In the genomic region with DNA sequence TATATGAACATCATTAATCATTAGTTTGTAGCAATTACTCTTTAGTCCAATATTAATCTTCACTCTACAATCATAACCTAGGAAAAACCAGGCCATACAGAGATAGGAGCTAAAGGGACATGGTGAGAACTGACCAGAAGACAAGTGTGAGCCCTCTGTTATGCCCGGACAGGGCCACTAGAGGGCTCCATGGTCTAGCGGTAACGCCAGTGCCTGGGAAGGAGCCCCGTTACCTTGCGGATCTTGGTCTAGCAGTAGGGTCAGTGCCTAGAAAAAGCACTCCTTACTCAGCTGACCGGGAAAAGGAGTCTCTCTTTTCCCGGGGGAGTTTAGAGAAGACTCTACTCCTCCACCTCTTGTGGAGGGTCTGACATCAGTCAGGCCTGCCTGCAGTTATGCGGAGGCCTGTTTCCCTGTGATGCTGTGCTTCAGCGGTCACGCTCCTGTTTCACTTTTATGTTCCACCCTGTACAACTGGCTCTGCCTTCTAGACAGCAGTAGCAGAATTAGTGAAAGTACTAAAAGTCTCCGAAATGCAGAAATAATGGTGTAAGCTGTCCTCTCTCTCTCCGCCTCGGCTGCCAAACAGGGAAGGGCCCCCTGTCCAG, we compare ENCODE assay signal across 8 cellular contexts. TPM values are rescaled to one million over a fixed set of nuclear protein-coding genes. Genes with fewer than 3 reads are reported as not detected.
DNase-seq lines count a peak whose midpoint lies in the region; ATAC-seq and TF ChIP-seq lines count a peak whose summit lies in the region.

No MANE protein-coding gene starts in this region.

- no peaks in the 10 kb centered on the region for H3K9me3 ChIP-seq in suprapubic skin

- H3K4me1 Mint-ChIP-seq in IgD-negative memory B cell (peaks cover 0 to 4% (median 2%) of the 10 kb centered on the region in 3 donors), osteocyte (ENCODE audit: unreplicated experiment) (peaks cover 5% of the 10 kb centered on the region)

- in situ Hi-C loops in Caki2 (cut with HindIII; ENCODE audit: low pct_unique_long_range_greater_than_20kb, low sequenced_read_pairs): no loop called here

- TF ChIP-seq POLR2A in suprapubic skin (IDR thresholded peaks at IDR 0.05): no peak

- H3K27me3 Mint-ChIP-seq in IgD-negative memory B cell: no peaks in the 10 kb centered on the region
- H3K27me3 Mint-ChIP-seq in osteocyte (ENCODE audit: unreplicated experiment): peaks cover 4% of the 10 kb centered on the region

- H3K27ac Mint-ChIP-seq in IgD-negative memory B cell (peak overlapping the region in 1 of 3 donors; percentile 63), osteocyte (ENCODE audit: unreplicated experiment) (no peak overlapping the region)

- no peaks in the 10 kb centered on the region for H3K36me3 ChIP-seq in suprapubic skin

- no peak for ATAC-seq in HG03039 (IDR thresholded peaks at IDR 0.05; ENCODE audit: unreplicated experiment)

- TF ChIP-seq CTCF in osteocyte (IDR thresholded peaks at IDR 0.05) (peak; percentile 94), suprapubic skin (IDR thresholded peaks at IDR 0.05) (peak; percentile 32 to 87)

- no peak overlapping the region for H3K27ac ChIP-seq in suprapubic skin

- H3K36me3 Mint-ChIP-seq in IgD-negative memory B cell (no peaks in the 10 kb centered on the region), osteocyte (ENCODE audit: unreplicated experiment) (no peaks in the 10 kb centered on the region)

- H3K4me1 ChIP-seq in suprapubic skin: no peaks in the 10 kb centered on the region

- TF ChIP-seq EP300 in suprapubic skin (IDR thresholded peaks at IDR 0.05): no peak

- H3K4me3 Mint-ChIP-seq in IgD-negative memory B cell (peak overlapping the region in 3 of 4 donors; percentile 28 to 79 (median 65)), osteocyte (ENCODE audit: unreplicated experiment) (peak overlapping the region; percentile 48)

- WGBS in suprapubic skin: 31% methylated on average over 12 of the region's 13 CpGs

- H3K9me3 Mint-ChIP-seq in IgD-negative memory B cell (peaks cover 0 to 3% (median 0%) of the 10 kb centered on the region in 3 donors), osteocyte (ENCODE audit: unreplicated experiment) (no peaks in the 10 kb centered on the region)

- H3K4me3 ChIP-seq in suprapubic skin: peak overlapping the region; percentile 35

- peak; percentile 19 for DNase-seq in Caki2 (ENCODE audit: low read depth)
- peak; percentile 41 to 62 for DNase-seq in SHP77 (lab: John Stamatoyannopoulos, UW)
- peak; percentile 89 for DNase-seq in activated effector memory CD4-positive, alpha-beta T cell treated with anti-CD3 and anti-CD28 coated beads, Interleukin-2, amount 50 U/mL, for 16 hours
- DNase-seq in foreskin melanocyte: peak; percentile 22
- DNase-seq in osteocyte (ENCODE audit: extremely low spot score, unreplicated experiment): peak; percentile 90
- DNase-seq in suprapubic skin (ENCODE audit: low spot score in 2 of 2): peak in 1 of 2 donors; percentile 76

- H3K27me3 ChIP-seq in suprapubic skin: peaks cover 16% of the 10 kb centered on the region

RNA-seq across cellular contexts. Expression of gene OR7D4, which starts 13.8 kb away (rescaled TPM):
- total RNA-seq in Caki2 (2014; rRNA removed; shearing (Covaris generic); ENCODE audit: low replicate concordance): not detected in 2 replicates
- polyA plus RNA-seq in IgD-negative memory B cell: not detected
- total RNA-seq in osteocyte (not detected in 2 replicates), suprapubic skin (not detected)

RNA-seq across cellular contexts. Expression of gene OR7D2, which starts 26.8 kb away (rescaled TPM):
- total RNA-seq in Caki2 (2014; rRNA removed; shearing (Covaris generic); ENCODE audit: low replicate concordance): not detected in 2 replicates
- polyA plus RNA-seq in IgD-negative memory B cell: 0.43 TPM
- 0.86 and 1.1 TPM in 2 replicates for total RNA-seq in osteocyte
- total RNA-seq in suprapubic skin: not detected

RNA-seq across cellular contexts. Expression of gene OR7E24, which starts 45.1 kb away (rescaled TPM):
- not detected in 2 replicates for total RNA-seq in Caki2 (2014; rRNA removed; shearing (Covaris generic); ENCODE audit: low replicate concordance)
- polyA plus RNA-seq in IgD-negative memory B cell: not detected
- total RNA-seq in osteocyte (not detected in 2 replicates), suprapubic skin (not detected)
